29 cellular contexts compared by ENCODE assay signal in genomic region chr1:209116705-209117104, GRCh38.
"Had no signal": no experiment of that assay in that cellular context is flagged by ENCODE, and none has a peak within 500 bp of the region (broad histone marks: within the 10 kb centered on the region; RNA-seq: fewer than 3 reads in every experiment).

No MANE protein-coding gene starts in this region.

- H3K4me3 ChIP-seq: neural progenitor cell, pancreas, psoas muscle, skin epidermis, smooth muscle cell, spleen, suprapubic skin, testis, tibial artery, transverse colon, upper lobe of right lung, uterus had no signal

- FAIRE-seq: pancreas had no signal

- H3K4me2 ChIP-seq: neural progenitor cell, smooth muscle cell had no signal

- DNase-seq: naive thymus-derived CD4-positive, alpha-beta T cell; natural killer cell; occipital lobe; pancreas; psoas muscle; right cardiac atrium; spleen; stimulated activated CD4-positive, alpha-beta T cell treated with anti-CD3 and anti-CD28 coated beads, Interleukin-12 subunit alpha, Interleukin-12 subunit beta, amount 100 ng/mL, for 4 hours; stimulated activated CD4-positive, alpha-beta T cell treated with anti-CD3 and anti-CD28 coated beads, Interleukin-1b, Interleukin-23, amount 100 ng/mL, for 48 hours; stimulated activated CD4-positive, alpha-beta T cell treated with anti-CD3 and anti-CD28 coated beads, Interleukin-4, amount 100 ng/mL, for 1 hour; stimulated activated CD4-positive, alpha-beta T cell treated with anti-CD3 and anti-CD28 coated beads, Interleukin-4, amount 100 ng/mL, for 4 hours; stimulated activated CD8-positive, alpha-beta memory T cell treated with anti-CD3 and anti-CD28 coated beads, Interleukin-4, amount 100 ng/mL, for 48 hours; stimulated activated naive CD4-positive, alpha-beta T cell; stimulated activated naive CD8-positive, alpha-beta T cell treated with anti-CD3 and anti-CD28 coated beads, Interleukin-15, amount 100 ng/mL, for 72 hours; stimulated activated naive CD8-positive, alpha-beta T cell treated with anti-CD3 and anti-CD28 coated beads, Interleukin-15, Interleukin-2, amounts not matched to agents 100 U/mL and 50 U/mL, for 24 hours; substantia nigra; testis; tibial artery; transverse colon; upper lobe of right lung; uterus had no signal

- H3K9me3 ChIP-seq: pancreas, psoas muscle, spleen, suprapubic skin, testis, tibial artery, transverse colon, upper lobe of right lung, uterus had no signal

- ATAC-seq: naive thymus-derived CD4-positive, alpha-beta T cell; natural killer cell; pancreas; psoas muscle; right cardiac atrium; sciatic nerve; stimulated activated memory B cell treated with anti-CD40 and anti-IgM and Interleukin-4, amounts not matched to agents 10 μg/mL and 1 μg/mL and 100 μg/mL, for 72 hours; stimulated activated naive CD8-positive, alpha-beta T cell treated with anti-CD3 and anti-CD28 coated beads, Interleukin-15, amount 100 ng/mL, for 72 hours; stimulated activated naive CD8-positive, alpha-beta T cell treated with anti-CD3 and anti-CD28 coated beads, Interleukin-15, Interleukin-2, amounts not matched to agents 100 U/mL and 50 U/mL, for 24 hours; upper lobe of right lung had no signal

- H3K4me1 Mint-ChIP-seq: natural killer cell; neural progenitor cell; stimulated activated memory B cell treated with anti-CD40 and anti-IgM and Interleukin-4, amounts not matched to agents 10 μg/mL and 1 μg/mL and 100 μg/mL, for 72 hours; stimulated activated naive CD8-positive, alpha-beta T cell treated with anti-CD3 and anti-CD28 coated beads, Interleukin-15, amount 100 ng/mL, for 72 hours had no signal

- H3K4me1 ChIP-seq: neural progenitor cell, pancreas, psoas muscle, spleen, suprapubic skin, testis, tibial artery, transverse colon, upper lobe of right lung, uterus had no signal

- H3K9me3 Mint-ChIP-seq: neural progenitor cell; stimulated activated naive CD8-positive, alpha-beta T cell treated with anti-CD3 and anti-CD28 coated beads, Interleukin-15, amount 100 ng/mL, for 72 hours; type B pancreatic cell had no signal

- H3K27ac Mint-ChIP-seq: naive thymus-derived CD4-positive, alpha-beta T cell; natural killer cell; nephron; neural progenitor cell; stimulated activated memory B cell treated with anti-CD40 and anti-IgM and Interleukin-4, amounts not matched to agents 10 μg/mL and 1 μg/mL and 100 μg/mL, for 72 hours; stimulated activated naive CD8-positive, alpha-beta T cell treated with anti-CD3 and anti-CD28 coated beads, Interleukin-15, amount 100 ng/mL, for 72 hours; type B pancreatic cell had no signal

- H3K4me3 Mint-ChIP-seq: naive thymus-derived CD4-positive, alpha-beta T cell; natural killer cell; nephron; neural progenitor cell; stimulated activated memory B cell treated with anti-CD40 and anti-IgM and Interleukin-4, amounts not matched to agents 10 μg/mL and 1 μg/mL and 100 μg/mL, for 72 hours; stimulated activated naive CD8-positive, alpha-beta T cell treated with anti-CD3 and anti-CD28 coated beads, Interleukin-15, amount 100 ng/mL, for 72 hours; type B pancreatic cell had no signal

- H3K9ac ChIP-seq: neural progenitor cell had no signal

- H3K36me3 ChIP-seq: neural progenitor cell, pancreas, spleen, suprapubic skin, tibial artery, transverse colon, upper lobe of right lung, uterus had no signal

- H3K27me3 ChIP-seq: neural progenitor cell, pancreas, spleen, suprapubic skin, testis, tibial artery, transverse colon, upper lobe of right lung, uterus had no signal

- H2AFZ ChIP-seq: neural progenitor cell had no signal

- H3K27ac ChIP-seq: neural progenitor cell, pancreas, psoas muscle, skin epidermis, spleen, suprapubic skin, testis, tibial artery, transverse colon, upper lobe of right lung, uterus had no signal

- H3K36me3 Mint-ChIP-seq: naive thymus-derived CD4-positive, alpha-beta T cell; natural killer cell; neural progenitor cell; stimulated activated memory B cell treated with anti-CD40 and anti-IgM and Interleukin-4, amounts not matched to agents 10 μg/mL and 1 μg/mL and 100 μg/mL, for 72 hours; type B pancreatic cell had no signal

- H3K27me3 Mint-ChIP-seq: stimulated activated memory B cell treated with anti-CD40 and anti-IgM and Interleukin-4, amounts not matched to agents 10 μg/mL and 1 μg/mL and 100 μg/mL, for 72 hours had no signal
